Comparison of ENCODE assay signal across 14 cellular contexts in the genomic region with DNA sequence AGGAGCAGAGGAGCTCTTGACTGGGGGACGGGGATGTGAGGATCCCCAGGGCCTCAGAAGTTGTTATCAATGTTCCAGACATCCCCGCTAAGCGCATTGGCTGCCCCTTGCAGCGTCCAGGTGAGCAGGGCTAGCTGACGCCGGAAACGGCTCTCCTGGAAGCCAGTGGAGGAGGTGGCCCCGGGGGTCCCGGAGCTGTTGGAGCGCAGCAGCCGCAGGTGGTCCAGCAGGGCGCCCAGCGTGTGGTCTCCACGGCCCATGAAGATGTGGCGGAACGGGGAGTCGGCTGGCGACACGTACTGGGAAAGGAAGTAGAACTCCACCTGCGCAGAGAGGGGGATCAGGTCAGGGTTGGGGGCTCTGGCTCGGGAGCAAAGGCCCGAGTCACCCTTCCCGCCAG. TPM values are rescaled to one million over a fixed set of nuclear protein-coding genes. Genes with fewer than 3 reads are reported as not detected.
DNase-seq lines count a peak whose midpoint lies in the region; ATAC-seq and TF ChIP-seq lines count a peak whose summit lies in the region.
"Had no signal": no experiment of that assay in that cellular context is flagged by ENCODE, and none has a peak within 500 bp of the region (broad histone marks: within the 10 kb centered on the region; RNA-seq: fewer than 3 reads in every experiment).

No MANE protein-coding gene starts in this region.

- H3K27me3 ChIP-seq in GM23338 (ENCODE audit: insufficient read depth) (peaks cover 4% of the 10 kb centered on the region; the same call in 1 of the 2 replicates), osteoblast (ENCODE audit: insufficient read depth, low read length) (no peaks in the 10 kb centered on the region)
- H3K27me3 ChIP-seq: BLaER1 had no signal

- H3K27me3 Mint-ChIP-seq in GM23338 (ENCODE audit: insufficient read depth, low read depth, poor library complexity) = peaks cover 18% of the 10 kb centered on the region
- H3K27me3 Mint-ChIP-seq: CD8-positive, alpha-beta memory T cell had no signal

- TF ChIP-seq CTCF in GM23338 (conservative IDR thresholded peaks at IDR 0.05; ENCODE audit: low read depth in 2 of 2) (no peak), osteoblast (IDR thresholded peaks at IDR 0.05; ENCODE audit: extremely low read depth, low read depth, low read length) (no peak)

- H4K20me1 ChIP-seq in GM23338 (replicated peaks; ENCODE audit: insufficient read depth) (no peaks in the 10 kb centered on the region), osteoblast (ENCODE audit: insufficient read depth, low read length) (no peaks in the 10 kb centered on the region)
- H4K20me1 ChIP-seq: BLaER1 had no signal

- DNase-seq in GM23338 (ENCODE audit: low spot score) (no peak), iPS-NIHi11 (ENCODE audit: low spot score) (peak; percentile 2), osteoblast (ENCODE audit: insufficient read length, low spot score, missing footprints) (peak; percentile 43)
- DNase-seq: 8988T; AML-193; Caco-2; CD8-positive, alpha-beta memory T cell; DND-41; GF-D8; HCEC 1CT had no signal

- H3K27ac ChIP-seq in GM23338 (ENCODE audit: low read depth) (no peak overlapping the region), osteoblast (ENCODE audit: low read depth, low read length) (no peak overlapping the region)
- H3K27ac ChIP-seq: BLaER1 had no signal

- no peak overlapping the region for H3K4me3 Mint-ChIP-seq in GM23338

- no peaks in the 10 kb centered on the region for H3K9me2 ChIP-seq in GM23338 (ENCODE audit: insufficient read depth)

- H2AFZ ChIP-seq in GM23338 = no peak overlapping the region
- H2AFZ ChIP-seq in osteoblast (ENCODE audit: low read length) = no peak overlapping the region

- H3K36me3 ChIP-seq in GM23338 (ENCODE audit: insufficient read depth) (no peaks in the 10 kb centered on the region), osteoblast (ENCODE audit: insufficient read depth, low read length) (no peaks in the 10 kb centered on the region)

- no peaks in the 10 kb centered on the region for H3K9me3 Mint-ChIP-seq in GM23338
- H3K9me3 Mint-ChIP-seq: CD8-positive, alpha-beta memory T cell had no signal

- H3K27ac Mint-ChIP-seq in GM23338 = peak overlapping the region; percentile 20

- no peaks in the 10 kb centered on the region for H3K79me2 ChIP-seq in GM23338 (replicated peaks; ENCODE audit: insufficient read depth)
- H3K79me2 ChIP-seq in osteoblast (ENCODE audit: insufficient read depth, low read length) = no peaks in the 10 kb centered on the region

- H3K36me3 Mint-ChIP-seq in GM23338 (ENCODE audit: low read depth) = no peaks in the 10 kb centered on the region

- H3K4me1 ChIP-seq in GM23338 (ENCODE audit: insufficient read depth) (peaks cover 4% of the 10 kb centered on the region), osteoblast (ENCODE audit: insufficient read depth, low read length) (no peaks in the 10 kb centered on the region)
- H3K4me1 ChIP-seq: BLaER1, Caco-2 had no signal

- H3F3A ChIP-seq in GM23338 (replicated peaks; ENCODE audit: low read depth) = 0 out of 2 replicates have a peak, but pooled peaks cover 2% of the 10 kb centered on the region

- no peak for ATAC-seq in GM23338
- no peak for ATAC-seq in GM21825 (IDR thresholded peaks at IDR 0.05; ENCODE audit: unreplicated experiment)
- no peak for ATAC-seq in HG03432 (IDR thresholded peaks at IDR 0.05; ENCODE audit: unreplicated experiment)

- H3K4me1 Mint-ChIP-seq in GM23338 = peaks cover 2% of the 10 kb centered on the region; the same call in 2 of the 3 replicates

- H3K4me2 ChIP-seq in GM23338 = no peak overlapping the region
- H3K4me2 ChIP-seq in osteoblast (ENCODE audit: insufficient read depth, low read length) = no peak overlapping the region
- H3K4me2 ChIP-seq: BLaER1 had no signal

- no peaks in the 10 kb centered on the region for H3K9me3 ChIP-seq in osteoblast (ENCODE audit: low read depth, low read length)
- H3K9me3 ChIP-seq: BLaER1, Caco-2 had no signal

- H3K4me3 ChIP-seq in GM23338 (no peak overlapping the region), osteoblast (ENCODE audit: insufficient read depth, low read length) (no peak overlapping the region)
- H3K4me3 ChIP-seq: BLaER1 had no signal

TF ChIP-seq in GM23338, 12 proteins besides CTCF, POLR2A, EP300 and RAD21 (continues in another document):
- TF ChIP-seq JUNB (IDR thresholded peaks at IDR 0.05; ENCODE audit: unreplicated experiment) (no peak), STAT1 (IDR thresholded peaks at IDR 0.05; ENCODE audit: unreplicated experiment) (no peak), ZNF114 (CRISPR knock-in tag; IDR thresholded peaks at IDR 0.05) (no peak), ZNF331 (CRISPR knock-in tag; IDR thresholded peaks at IDR 0.05; ENCODE audit: low read depth) (no peak), NANOG (IDR thresholded peaks at IDR 0.05; ENCODE audit: borderline replicate concordance) (no peak), EZH2 (IDR thresholded peaks at IDR 0.05; ENCODE audit: low read depth, unreplicated experiment) (no peak), POLR2AphosphoS5 (IDR thresholded peaks at IDR 0.05; ENCODE audit: low read depth) (no peak)
- TF ChIP-seq, protein P1, sequence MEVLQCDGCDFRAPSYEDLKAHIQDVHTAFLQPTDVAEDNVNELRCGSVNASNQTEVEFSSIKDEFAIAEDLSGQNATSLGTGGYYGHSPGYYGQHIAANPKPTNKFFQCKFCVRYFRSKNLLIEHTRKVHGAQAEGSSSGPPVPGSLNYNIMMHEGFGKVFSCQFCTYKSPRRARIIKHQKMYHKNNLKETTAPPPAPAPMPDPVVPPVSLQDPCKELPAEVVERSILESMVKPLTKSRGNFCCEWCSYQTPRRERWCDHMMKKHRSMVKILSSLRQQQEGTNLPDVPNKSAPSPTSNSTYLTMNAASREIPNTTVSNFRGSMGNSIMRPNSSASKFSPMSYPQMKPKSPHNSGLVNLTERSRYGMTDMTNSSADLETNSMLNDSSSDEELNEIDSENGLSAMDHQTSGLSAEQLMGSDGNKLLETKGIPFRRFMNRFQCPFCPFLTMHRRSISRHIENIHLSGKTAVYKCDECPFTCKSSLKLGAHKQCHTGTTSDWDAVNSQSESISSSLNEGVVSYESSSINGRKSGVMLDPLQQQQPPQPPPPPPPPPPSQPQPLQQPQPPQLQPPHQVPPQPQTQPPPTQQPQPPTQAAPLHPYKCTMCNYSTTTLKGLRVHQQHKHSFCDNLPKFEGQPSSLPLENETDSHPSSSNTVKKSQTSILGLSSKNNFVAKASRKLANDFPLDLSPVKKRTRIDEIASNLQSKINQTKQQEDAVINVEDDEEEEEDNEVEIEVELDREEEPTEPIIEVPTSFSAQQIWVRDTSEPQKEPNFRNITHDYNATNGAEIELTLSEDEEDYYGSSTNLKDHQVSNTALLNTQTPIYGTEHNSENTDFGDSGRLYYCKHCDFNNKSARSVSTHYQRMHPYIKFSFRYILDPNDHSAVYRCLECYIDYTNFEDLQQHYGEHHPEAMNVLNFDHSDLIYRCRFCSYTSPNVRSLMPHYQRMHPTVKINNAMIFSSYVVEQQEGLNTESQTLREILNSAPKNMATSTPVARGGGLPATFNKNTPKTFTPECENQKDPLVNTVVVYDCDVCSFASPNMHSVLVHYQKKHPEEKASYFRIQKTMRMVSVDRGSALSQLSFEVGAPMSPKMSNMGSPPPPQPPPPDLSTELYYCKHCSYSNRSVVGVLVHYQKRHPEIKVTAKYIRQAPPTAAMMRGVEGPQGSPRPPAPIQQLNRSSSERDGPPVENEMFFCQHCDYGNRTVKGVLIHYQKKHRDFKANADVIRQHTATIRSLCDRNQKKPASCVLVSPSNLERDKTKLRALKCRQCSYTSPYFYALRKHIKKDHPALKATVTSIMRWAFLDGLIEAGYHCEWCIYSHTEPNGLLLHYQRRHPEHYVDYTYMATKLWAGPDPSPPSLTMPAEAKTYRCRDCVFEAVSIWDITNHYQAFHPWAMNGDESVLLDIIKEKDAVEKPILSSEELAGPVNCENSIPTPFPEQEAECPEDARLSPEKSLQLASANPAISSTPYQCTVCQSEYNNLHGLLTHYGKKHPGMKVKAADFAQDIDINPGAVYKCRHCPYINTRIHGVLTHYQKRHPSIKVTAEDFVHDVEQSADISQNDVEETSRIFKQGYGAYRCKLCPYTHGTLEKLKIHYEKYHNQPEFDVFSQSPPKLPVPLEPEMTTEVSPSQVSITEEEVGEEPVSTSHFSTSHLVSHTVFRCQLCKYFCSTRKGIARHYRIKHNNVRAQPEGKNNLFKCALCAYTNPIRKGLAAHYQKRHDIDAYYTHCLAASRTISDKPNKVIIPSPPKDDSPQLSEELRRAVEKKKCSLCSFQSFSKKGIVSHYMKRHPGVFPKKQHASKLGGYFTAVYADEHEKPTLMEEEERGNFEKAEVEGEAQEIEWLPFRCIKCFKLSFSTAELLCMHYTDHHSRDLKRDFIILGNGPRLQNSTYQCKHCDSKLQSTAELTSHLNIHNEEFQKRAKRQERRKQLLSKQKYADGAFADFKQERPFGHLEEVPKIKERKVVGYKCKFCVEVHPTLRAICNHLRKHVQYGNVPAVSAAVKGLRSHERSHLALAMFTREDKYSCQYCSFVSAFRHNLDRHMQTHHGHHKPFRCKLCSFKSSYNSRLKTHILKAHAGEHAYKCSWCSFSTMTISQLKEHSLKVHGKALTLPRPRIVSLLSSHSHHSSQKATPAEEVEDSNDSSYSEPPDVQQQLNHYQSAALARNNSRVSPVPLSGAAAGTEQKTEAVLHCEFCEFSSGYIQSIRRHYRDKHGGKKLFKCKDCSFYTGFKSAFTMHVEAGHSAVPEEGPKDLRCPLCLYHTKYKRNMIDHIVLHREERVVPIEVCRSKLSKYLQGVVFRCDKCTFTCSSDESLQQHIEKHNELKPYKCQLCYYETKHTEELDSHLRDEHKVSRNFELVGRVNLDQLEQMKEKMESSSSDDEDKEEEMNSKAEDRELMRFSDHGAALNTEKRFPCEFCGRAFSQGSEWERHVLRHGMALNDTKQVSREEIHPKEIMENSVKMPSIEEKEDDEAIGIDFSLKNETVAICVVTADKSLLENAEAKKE (CRISPR knock-in tag; IDR thresholded peaks at IDR 0.05) = no peak

RNA-seq across cellular contexts. Expression of a gene that starts 8.5 kb away (rescaled TPM):
- total RNA-seq in GM23338 (2014; rRNA removed; shearing (Covaris generic)) = 15.1 and 15.3 TPM in 2 replicates
- polyA plus RNA-seq in GM23338 (2016; fragmentation: Nextera tagmentation; extraction: Ambion mirVana) = 18.6 and 23.5 TPM in 2 replicates
- total RNA-seq in osteoblast = 5.1 and 7.1 TPM in 2 replicates

RNA-seq across cellular contexts. Expression of a gene that starts 18.6 kb away (rescaled TPM):
- total RNA-seq in GM23338 (2014; rRNA removed; shearing (Covaris generic)) = 33.3 and 45.5 TPM in 2 replicates
- polyA plus RNA-seq in GM23338 (2016; fragmentation: Nextera tagmentation; extraction: Ambion mirVana) = 70.4 and 81.2 TPM in 2 replicates
- 231 and 259 TPM in 2 replicates for total RNA-seq in osteoblast

RNA-seq across cellular contexts. Expression of a gene that starts 20.5 kb away (rescaled TPM):
- 4.2 and 5.6 TPM in 2 replicates for total RNA-seq in GM23338 (2014; rRNA removed; shearing (Covaris generic))
- 3.7 and 4.3 TPM in 2 replicates for polyA plus RNA-seq in GM23338 (2016; fragmentation: Nextera tagmentation; extraction: Ambion mirVana)
- under 0.01 and 0.29 TPM in 2 replicates for total RNA-seq in osteoblast
- total RNA-seq: HT1080 had no signal

RNA-seq across cellular contexts. Expression of a gene that starts 34.7 kb away (rescaled TPM):
- total RNA-seq in GM23338 (2014; rRNA removed; shearing (Covaris generic)) = 0.70 and 2.4 TPM in 2 replicates
- 0.82 and 2.1 TPM in 2 replicates for polyA plus RNA-seq in GM23338 (2016; fragmentation: Nextera tagmentation; extraction: Ambion mirVana)
- under 0.01 and 0.36 TPM in 2 replicates for total RNA-seq in osteoblast
- total RNA-seq: HT1080 had no signal
- polyA plus RNA-seq: CD8-positive, alpha-beta memory T cell had no signal

RNA-seq across cellular contexts. Expression of a gene that starts 34.9 kb away (rescaled TPM):
- 51.0 and 51.5 TPM in 2 replicates for total RNA-seq in GM23338 (2014; rRNA removed; shearing (Covaris generic))
- polyA plus RNA-seq in GM23338 (2016; fragmentation: Nextera tagmentation; extraction: Ambion mirVana) = 21.4 and 21.8 TPM in 2 replicates
- 14.5 and 18.0 TPM in 2 replicates for total RNA-seq in osteoblast
